8 cellular contexts compared by ENCODE assay signal in genomic region chr9:131709741-131710499, GRCh38. TPM values are rescaled to one million over a fixed set of nuclear protein-coding genes. Genes with fewer than 3 reads are reported as not detected.
DNase-seq lines count a peak whose midpoint lies in the region; ATAC-seq and TF ChIP-seq lines count a peak whose summit lies in the region.

No MANE protein-coding gene starts in this region.

- peak; percentile 57 for ATAC-seq in GM19035 (IDR thresholded peaks at IDR 0.05; ENCODE audit: unreplicated experiment)

- H3K27ac Mint-ChIP-seq in brain (peak overlapping the region; percentile 48 to 93 (median 84)), nephron (peak overlapping the region in 2 of 3 experiments; percentile 26 to 40)

- H3K4me1 Mint-ChIP-seq in brain (peaks cover 65% of the 10 kb centered on the region), nephron (peaks cover 31% of the 10 kb centered on the region)

- H3K4me3 Mint-ChIP-seq in brain (peak overlapping the region in 2 of 5 experiments; percentile 12 to 15), nephron (no peak overlapping the region)

- H3K27me3 Mint-ChIP-seq in brain (no peaks in the 10 kb centered on the region), nephron (ENCODE audit: low read depth) (no peaks in the 10 kb centered on the region)

- no peaks in the 10 kb centered on the region for H3K9me3 ChIP-seq in HUES64 (ENCODE audit: insufficient read depth, low read depth, low read length)

- H3K36me3 Mint-ChIP-seq in brain (peaks cover 16% of the 10 kb centered on the region), nephron (ENCODE audit: low read depth) (peaks cover under 1% of the 10 kb centered on the region)

- no peaks in the 10 kb centered on the region for H3K36me3 ChIP-seq in HUES64 (ENCODE audit: insufficient read depth, low read length)

- 79% methylated on average over 11 of the region's 11 CpGs for WGBS in HUES64

- H3K27me3 ChIP-seq in HUES64 (ENCODE audit: insufficient read depth, low read length), result no peaks in the 10 kb centered on the region

- no peak overlapping the region for H3K9ac ChIP-seq in HUES64 (ENCODE audit: low read depth, low read length)

- peaks cover 0 to 3% (median 0%) of the 10 kb centered on the region in 5 experiments for H3K9me3 Mint-ChIP-seq in brain
- no peaks in the 10 kb centered on the region for H3K9me3 Mint-ChIP-seq in nephron

- H3K4me3 ChIP-seq in HUES64 (ENCODE audit: low read length), result no peak overlapping the region

- H3K4me1 ChIP-seq in HUES64 (ENCODE audit: insufficient read depth, low read length), result peaks cover 49% of the 10 kb centered on the region

- peak; percentile 33 for DNase-seq in AG08395 (ENCODE audit: low spot score)
- no peak for DNase-seq in mesenteric fat pad (ENCODE audit: low spot score)
- no peak for DNase-seq in HuH-7 (ENCODE audit: low spot score)
- no peak for DNase-seq in SW480 (ENCODE audit: low spot score)

- H3K27ac ChIP-seq in HUES64 (ENCODE audit: low read depth, low read length), result peak overlapping the region; percentile 50

- no peak for TF ChIP-seq CTCF in brain (conservative IDR thresholded peaks at IDR 0.05)
- no peak for TF ChIP-seq CTCF in nephron (IDR thresholded peaks at IDR 0.05; ENCODE audit: unreplicated experiment in 3 of 3)

RNA-seq across cellular contexts. Expression of gene RAPGEF1, which starts 30.0 kb away (rescaled TPM):
- 39.1 TPM for polyA plus RNA-seq in HUES64 (2013, experiment 1 of 2)
- 36.6 TPM for polyA plus RNA-seq in HUES64 (2013, experiment 2 of 2)
- polyA plus RNA-seq in brain (ENCODE audit: insufficient read depth, low read depth, low replicate concordance), result 44.2 TPM
- 106 TPM for total RNA-seq in mesenteric fat pad
